Comparison of ENCODE assay signal across 7 cellular contexts in genomic region chr19:20051841-20052768, GRCh38. TPM values are rescaled to one million over a fixed set of nuclear protein-coding genes. Genes with fewer than 3 reads are reported as not detected.
A peak's percentile ranks its signal among the peaks of the same experiment; 100 is the strongest.
DNase-seq lines count a peak whose midpoint lies in the region; ATAC-seq and TF ChIP-seq lines count a peak whose summit lies in the region.

No MANE protein-coding gene starts in this region.

- H3K4me3 Mint-ChIP-seq in endothelial cell (ENCODE audit: unreplicated experiment): peak overlapping the region; percentile 96

- H3K9me3 Mint-ChIP-seq in endothelial cell (ENCODE audit: unreplicated experiment): no peaks in the 10 kb centered on the region

- peaks cover 7% of the 10 kb centered on the region for H3K36me3 Mint-ChIP-seq in endothelial cell (ENCODE audit: low read depth, unreplicated experiment)

- ATAC-seq in GM18868 (IDR thresholded peaks at IDR 0.05; ENCODE audit: unreplicated experiment) (peak; percentile 98), HG03135 (IDR thresholded peaks at IDR 0.05; ENCODE audit: unreplicated experiment) (peak; percentile 88)

- DNase-seq in NCI-H526 treated with DMSO at 0.1 percent for 48 hours (lab: John Stamatoyannopoulos, UW) (peak; percentile 85), endothelial cell (ENCODE audit: low spot score) (peak; percentile 90), mesenteric fat pad (ENCODE audit: low spot score) (peak; percentile 93)
- peak; percentile 50 for DNase-seq in activated CD8-positive, alpha-beta memory T cell treated with anti-CD3 and anti-CD28 coated beads, Interleukin-2, amount 50 U/mL, for 24 hours (ENCODE audit: extremely low read depth)
- peak; percentile 37 for DNase-seq in stimulated activated CD8-positive, alpha-beta memory T cell treated with anti-CD3 and anti-CD28 coated beads, Interleukin-12 subunit alpha, Interleukin-12 subunit beta, amount 100 ng/mL, for 4 hours (ENCODE audit: low read depth)

- H3K27ac Mint-ChIP-seq in endothelial cell (ENCODE audit: unreplicated experiment): peak overlapping the region; percentile 93

- TF ChIP-seq CTCF in endothelial cell (IDR thresholded peaks at IDR 0.05; ENCODE audit: unreplicated experiment): no peak

- H3K4me1 Mint-ChIP-seq in endothelial cell (ENCODE audit: unreplicated experiment): peaks cover 7% of the 10 kb centered on the region

- H3K27me3 Mint-ChIP-seq in endothelial cell (ENCODE audit: unreplicated experiment): peaks cover 10% of the 10 kb centered on the region

RNA-seq across cellular contexts. Expression of gene ZNF682, which starts 12.8 kb away (rescaled TPM):
- total RNA-seq in endothelial cell (ENCODE audit: unreplicated experiment): 25.6 TPM
- total RNA-seq in mesenteric fat pad: 4.3 TPM

RNA-seq across cellular contexts. Expression of gene ZNF90, which starts 25.7 kb away (rescaled TPM):
- total RNA-seq in endothelial cell (ENCODE audit: unreplicated experiment) (16.7 TPM), mesenteric fat pad (1.5 TPM)

Comparison
In these comparisons a context has a peak if more than half of its experiments do, and no peak if none do; other contexts are left out.
1. Peak in every context shown above with its lines: DNase-seq and ATAC-seq.
2. DNase-seq: peak in every context shown above with its lines; median percentile 93 in mesenteric fat pad; 90 in endothelial cell; 85 in NCI-H526 treated with DMSO at 0.1 percent for 48 hours; 50 in activated CD8-positive, alpha-beta memory T cell treated with anti-CD3 and anti-CD28 coated beads, Interleukin-2, amount 50 U/mL, for 24 hours; 37 in stimulated activated CD8-positive, alpha-beta memory T cell treated with anti-CD3 and anti-CD28 coated beads, Interleukin-12 subunit alpha, Interleukin-12 subunit beta, amount 100 ng/mL, for 4 hours.